Comparison of ENCODE assay signal across 9 cellular contexts in genomic region chr6:151209071-151209831, GRCh38. TPM values are rescaled to one million over a fixed set of nuclear protein-coding genes. Genes with fewer than 3 reads are reported as not detected.
DNase-seq lines count a peak whose midpoint lies in the region; ATAC-seq and TF ChIP-seq lines count a peak whose summit lies in the region.
"Had no signal": no experiment of that assay in that cellular context is flagged by ENCODE, and none has a peak within 500 bp of the region (broad histone marks: within the 10 kb centered on the region; RNA-seq: fewer than 3 reads in every experiment).

No MANE protein-coding gene starts in this region.

- H3K4me3 ChIP-seq in epithelial cell of esophagus (ENCODE audit: low read length) (no peak overlapping the region), lower leg skin (ENCODE audit: low read depth, poor library complexity, severe bottlenecking) (no peak overlapping the region)
- H3K4me3 ChIP-seq: SK-N-MC had no signal

- DNase-seq in HT1080 (ENCODE audit: low read depth) (peak; percentile 46), NCI-H510A (lab: John Stamatoyannopoulos, UW) (peak; percentile 2), epithelial cell of esophagus (ENCODE audit: low read depth) (peak; percentile 80), renal cortical epithelial cell (ENCODE audit: low read depth) (peak; percentile 53), lower leg skin (ENCODE audit: low spot score in 2 of 2) (no peak)
- DNase-seq in activated CD4-positive, alpha-beta T cell treated with anti-CD3 and anti-CD28 coated beads, Interleukin-2, amount 10 ng/mL, durations not matched to agents 24 days and 14 days, result no peak
- DNase-seq: activated naive CD8-positive, alpha-beta T cell treated with anti-CD3 and anti-CD28 coated beads, Interleukin-2, amount 10 ng/mL, durations not matched to agents 7 days and 5 days had no signal

- H3K4me3 Mint-ChIP-seq in activated CD4-positive, alpha-beta T cell treated with anti-CD3 and anti-CD28 coated beads, Interleukin-2, amount 10 ng/mL, durations not matched to agents 24 days and 14 days, result no peak overlapping the region
- H3K4me3 Mint-ChIP-seq: activated naive CD8-positive, alpha-beta T cell treated with anti-CD3 and anti-CD28 coated beads, Interleukin-2, amount 10 ng/mL, durations not matched to agents 7 days and 5 days had no signal

- no peak for TF ChIP-seq POLR2A in lower leg skin (IDR thresholded peaks at IDR 0.05)

- intact Hi-C loops in lower leg skin (cut with DNase I; ENCODE audit: low total_unique reads), result no loop called here
- intact Hi-C loops in activated CD4-positive, alpha-beta T cell treated with anti-CD3 and anti-CD28 coated beads, Interleukin-2, amount 10 ng/mL, durations not matched to agents 24 days and 14 days (cut with micrococcal nuclease), result no loop called here

- WGBS in lower leg skin, 2 donors, result 27 to 31% methylated on average over 11 of the region's 11 CpGs

- peaks cover 6% of the 10 kb centered on the region for H3K27me3 Mint-ChIP-seq in activated CD4-positive, alpha-beta T cell treated with anti-CD3 and anti-CD28 coated beads, Interleukin-2, amount 10 ng/mL, durations not matched to agents 24 days and 14 days

- ATAC-seq in HG03196 (IDR thresholded peaks at IDR 0.05; ENCODE audit: unreplicated experiment), result no peak

- no peaks in the 10 kb centered on the region for H3K36me3 Mint-ChIP-seq in activated CD4-positive, alpha-beta T cell treated with anti-CD3 and anti-CD28 coated beads, Interleukin-2, amount 10 ng/mL, durations not matched to agents 24 days and 14 days (ENCODE audit: low read depth)
- H3K36me3 Mint-ChIP-seq: activated naive CD8-positive, alpha-beta T cell treated with anti-CD3 and anti-CD28 coated beads, Interleukin-2, amount 10 ng/mL, durations not matched to agents 7 days and 5 days had no signal

- H3K27ac Mint-ChIP-seq in activated CD4-positive, alpha-beta T cell treated with anti-CD3 and anti-CD28 coated beads, Interleukin-2, amount 10 ng/mL, durations not matched to agents 24 days and 14 days, result no peak overlapping the region
- H3K27ac Mint-ChIP-seq: activated naive CD8-positive, alpha-beta T cell treated with anti-CD3 and anti-CD28 coated beads, Interleukin-2, amount 10 ng/mL, durations not matched to agents 7 days and 5 days had no signal

- no peaks in the 10 kb centered on the region for H3K4me1 Mint-ChIP-seq in activated CD4-positive, alpha-beta T cell treated with anti-CD3 and anti-CD28 coated beads, Interleukin-2, amount 10 ng/mL, durations not matched to agents 24 days and 14 days
- H3K4me1 Mint-ChIP-seq: activated naive CD8-positive, alpha-beta T cell treated with anti-CD3 and anti-CD28 coated beads, Interleukin-2, amount 10 ng/mL, durations not matched to agents 7 days and 5 days had no signal

- TF ChIP-seq CTCF in epithelial cell of esophagus (IDR thresholded peaks at IDR 0.05; ENCODE audit: insufficient read depth, low read depth, low read length, missing control alignments), result no peak
- no peak for TF ChIP-seq CTCF in lower leg skin (IDR thresholded peaks at IDR 0.05)

- H3K9me3 Mint-ChIP-seq in activated CD4-positive, alpha-beta T cell treated with anti-CD3 and anti-CD28 coated beads, Interleukin-2, amount 10 ng/mL, durations not matched to agents 24 days and 14 days, result peaks cover 9% of the 10 kb centered on the region

RNA-seq across cellular contexts. Expression of gene AKAP12, which starts 30.5 kb away (rescaled TPM):
- total RNA-seq in HT1080 (2014; rRNA removed; shearing (Covaris generic)), result 27.3 and 29.8 TPM in 2 replicates
- 14.3 and 17.3 TPM in 2 replicates for polyA plus RNA-seq in HT1080 (2015; cell fraction: cytosol; rRNA removed)
- 34.5 and 37.5 TPM in 2 replicates for polyA plus RNA-seq in HT1080 (2015; cell fraction: nucleus; rRNA removed)
- total RNA-seq in renal cortical epithelial cell (54.4 and 218 TPM in 2 replicates), lower leg skin (10 to 100 TPM; 14.7 to 29.9 (median 16.0) TPM)
- total RNA-seq in activated CD4-positive, alpha-beta T cell treated with anti-CD3 and anti-CD28 coated beads, Interleukin-2, amount 10 ng/mL, durations not matched to agents 24 days and 14 days, result 1.0 and 1.1 TPM in 2 replicates

Comparison
In these comparisons a context has a peak if more than half of its experiments do, and no peak if none do; other contexts are left out.
1. DNase-seq: peak in HT1080 (single experiment), NCI-H510A (single experiment), epithelial cell of esophagus (single experiment) and renal cortical epithelial cell (single experiment); none in lower leg skin (0 of 2) and activated CD4-positive, alpha-beta T cell treated with anti-CD3 and anti-CD28 coated beads, Interleukin-2, amount 10 ng/mL, durations not matched to agents 24 days and 14 days (single experiment).